Comparison of ENCODE assay signal across 1 cellular context in genomic region chr10:49141541-49142332, GRCh38.
A peak's percentile ranks its signal among the peaks of the same experiment; 100 is the strongest.
TF ChIP-seq lines count a peak whose summit lies in the region.

No MANE protein-coding gene starts in this region.

TF ChIP-seq in GM12878, 131 proteins besides CTCF, POLR2A, EP300 and RAD21 (continued from another document):
- TF ChIP-seq HSF1 (IDR thresholded peaks at IDR 0.05; ENCODE audit: low read depth, low read length) (no peak), IKZF2 (IDR thresholded peaks at IDR 0.05) (peak; percentile 17 to 35; a peak in 1 of 4 replicates), ELK1 (IDR thresholded peaks at IDR 0.05; ENCODE audit: low read depth, low read length) (no peak), ZNF592 (IDR thresholded peaks at IDR 0.05) (no peak), ZSCAN29 (IDR thresholded peaks at IDR 0.05) (no peak), NFYA (IDR thresholded peaks at IDR 0.05; ENCODE audit: borderline replicate concordance, low read depth, low read length) (no peak), RELB (IDR thresholded peaks at IDR 0.05; ENCODE audit: low read depth) (peak; percentile 36; the same call in 1 of the 2 replicates), LARP7 (IDR thresholded peaks at IDR 0.05) (0 out of 2 replicates have a peak, but pooled peaks have one; percentile 15), MEF2B (IDR thresholded peaks at IDR 0.05; ENCODE audit: partially characterized antibody, poor library complexity, severe bottlenecking) (peak; percentile 38), ZBED1 (IDR thresholded peaks at IDR 0.05; ENCODE audit: borderline replicate concordance) (no peak), DPF2 (IDR thresholded peaks at IDR 0.05) (peak; percentile 47; the same call in 1 of the 2 replicates), ZNF274 (IDR thresholded peaks at IDR 0.05; ENCODE audit: insufficient read depth, insufficient read length) (no peak), CREM (IDR thresholded peaks at IDR 0.05; ENCODE audit: low read depth) (no peak), IRF3 (IDR thresholded peaks at IDR 0.05) (no peak), SUPT20H (IDR thresholded peaks at IDR 0.05; ENCODE audit: borderline replicate concordance, control insufficient read depth, low read depth, low read length) (no peak), CBX5 (IDR thresholded peaks at IDR 0.05; ENCODE audit: low read depth) (no peak), USF2 (IDR thresholded peaks at IDR 0.05; ENCODE audit: borderline replicate concordance, low read depth, low read length) (no peak), NR2F1 (conservative IDR thresholded peaks at IDR 0.05) (peak; percentile 54; the same call in 1 of the 2 replicates), NFIC (IDR thresholded peaks at IDR 0.05; ENCODE audit: low read depth, low read length) (no peak), STAT3 (IDR thresholded peaks at IDR 0.05; ENCODE audit: low read depth, low read length) (no peak), SMARCA5 (IDR thresholded peaks at IDR 0.05) (no peak), NRF1 (conservative IDR thresholded peaks at IDR 0.05; ENCODE audit: low read depth, low read length) (no peak), ETV6 (conservative IDR thresholded peaks at IDR 0.05 in 1 of 2, IDR thresholded peaks at IDR 0.05 in 1 of 2; ENCODE audit: borderline replicate concordance in 1 of 2, low read depth in 1 of 2) (no peak), E4F1 (IDR thresholded peaks at IDR 0.05; ENCODE audit: borderline replicate concordance, partially characterized antibody) (no peak), TCF7 (IDR thresholded peaks at IDR 0.05; ENCODE audit: borderline replicate concordance) (no peak), CBX3 (IDR thresholded peaks at IDR 0.05; ENCODE audit: borderline replicate concordance, low read depth) (no peak), ZBTB4 (CRISPR knock-in tag; IDR thresholded peaks at IDR 0.05) (no peak), CHD1 (IDR thresholded peaks at IDR 0.05; ENCODE audit: low read depth, low read length) (no peak), FOXK2 (IDR thresholded peaks at IDR 0.05) (no peak)
